ENCODE assay signal across 1 cellular context in the genomic region with DNA sequence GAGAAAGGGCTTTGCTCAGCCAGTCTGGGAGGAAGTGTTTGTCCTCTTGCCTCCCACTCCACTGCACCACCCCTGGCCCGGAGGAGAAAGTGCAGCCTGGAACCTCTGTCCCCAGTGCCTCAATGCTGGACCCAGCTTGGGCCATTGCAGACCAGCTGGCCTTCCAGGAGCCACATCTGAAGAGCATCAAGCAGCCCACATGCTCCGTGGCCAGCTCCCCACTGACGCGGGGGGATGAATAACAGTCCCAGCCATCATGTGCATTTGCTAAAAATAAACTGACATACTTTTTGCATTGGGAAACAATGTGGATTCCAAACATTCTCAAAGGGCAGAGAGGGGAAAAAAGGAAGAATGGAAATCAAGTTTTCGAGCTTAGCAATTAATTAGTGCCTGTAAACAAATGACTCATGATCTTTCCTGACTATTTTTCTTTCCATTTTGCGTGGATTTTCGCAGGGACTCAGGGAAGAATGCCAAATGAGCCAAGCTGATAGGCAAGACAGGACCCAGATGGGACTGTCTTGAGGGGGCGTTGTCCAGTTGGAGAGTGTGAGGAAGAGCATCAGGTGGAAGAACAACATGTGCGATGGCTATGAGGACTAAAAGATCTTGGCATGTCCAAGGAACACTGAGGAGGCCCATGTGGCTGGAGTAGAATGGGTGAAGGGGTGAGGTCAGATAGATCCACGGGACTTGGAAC.
TF ChIP-seq lines count a peak whose summit lies in the region.

No MANE protein-coding gene starts in this region.

TF ChIP-seq in H1, 55 proteins besides CTCF, POLR2A, EP300 and RAD21 (continued from another document):
- TF ChIP-seq, protein P1, sequence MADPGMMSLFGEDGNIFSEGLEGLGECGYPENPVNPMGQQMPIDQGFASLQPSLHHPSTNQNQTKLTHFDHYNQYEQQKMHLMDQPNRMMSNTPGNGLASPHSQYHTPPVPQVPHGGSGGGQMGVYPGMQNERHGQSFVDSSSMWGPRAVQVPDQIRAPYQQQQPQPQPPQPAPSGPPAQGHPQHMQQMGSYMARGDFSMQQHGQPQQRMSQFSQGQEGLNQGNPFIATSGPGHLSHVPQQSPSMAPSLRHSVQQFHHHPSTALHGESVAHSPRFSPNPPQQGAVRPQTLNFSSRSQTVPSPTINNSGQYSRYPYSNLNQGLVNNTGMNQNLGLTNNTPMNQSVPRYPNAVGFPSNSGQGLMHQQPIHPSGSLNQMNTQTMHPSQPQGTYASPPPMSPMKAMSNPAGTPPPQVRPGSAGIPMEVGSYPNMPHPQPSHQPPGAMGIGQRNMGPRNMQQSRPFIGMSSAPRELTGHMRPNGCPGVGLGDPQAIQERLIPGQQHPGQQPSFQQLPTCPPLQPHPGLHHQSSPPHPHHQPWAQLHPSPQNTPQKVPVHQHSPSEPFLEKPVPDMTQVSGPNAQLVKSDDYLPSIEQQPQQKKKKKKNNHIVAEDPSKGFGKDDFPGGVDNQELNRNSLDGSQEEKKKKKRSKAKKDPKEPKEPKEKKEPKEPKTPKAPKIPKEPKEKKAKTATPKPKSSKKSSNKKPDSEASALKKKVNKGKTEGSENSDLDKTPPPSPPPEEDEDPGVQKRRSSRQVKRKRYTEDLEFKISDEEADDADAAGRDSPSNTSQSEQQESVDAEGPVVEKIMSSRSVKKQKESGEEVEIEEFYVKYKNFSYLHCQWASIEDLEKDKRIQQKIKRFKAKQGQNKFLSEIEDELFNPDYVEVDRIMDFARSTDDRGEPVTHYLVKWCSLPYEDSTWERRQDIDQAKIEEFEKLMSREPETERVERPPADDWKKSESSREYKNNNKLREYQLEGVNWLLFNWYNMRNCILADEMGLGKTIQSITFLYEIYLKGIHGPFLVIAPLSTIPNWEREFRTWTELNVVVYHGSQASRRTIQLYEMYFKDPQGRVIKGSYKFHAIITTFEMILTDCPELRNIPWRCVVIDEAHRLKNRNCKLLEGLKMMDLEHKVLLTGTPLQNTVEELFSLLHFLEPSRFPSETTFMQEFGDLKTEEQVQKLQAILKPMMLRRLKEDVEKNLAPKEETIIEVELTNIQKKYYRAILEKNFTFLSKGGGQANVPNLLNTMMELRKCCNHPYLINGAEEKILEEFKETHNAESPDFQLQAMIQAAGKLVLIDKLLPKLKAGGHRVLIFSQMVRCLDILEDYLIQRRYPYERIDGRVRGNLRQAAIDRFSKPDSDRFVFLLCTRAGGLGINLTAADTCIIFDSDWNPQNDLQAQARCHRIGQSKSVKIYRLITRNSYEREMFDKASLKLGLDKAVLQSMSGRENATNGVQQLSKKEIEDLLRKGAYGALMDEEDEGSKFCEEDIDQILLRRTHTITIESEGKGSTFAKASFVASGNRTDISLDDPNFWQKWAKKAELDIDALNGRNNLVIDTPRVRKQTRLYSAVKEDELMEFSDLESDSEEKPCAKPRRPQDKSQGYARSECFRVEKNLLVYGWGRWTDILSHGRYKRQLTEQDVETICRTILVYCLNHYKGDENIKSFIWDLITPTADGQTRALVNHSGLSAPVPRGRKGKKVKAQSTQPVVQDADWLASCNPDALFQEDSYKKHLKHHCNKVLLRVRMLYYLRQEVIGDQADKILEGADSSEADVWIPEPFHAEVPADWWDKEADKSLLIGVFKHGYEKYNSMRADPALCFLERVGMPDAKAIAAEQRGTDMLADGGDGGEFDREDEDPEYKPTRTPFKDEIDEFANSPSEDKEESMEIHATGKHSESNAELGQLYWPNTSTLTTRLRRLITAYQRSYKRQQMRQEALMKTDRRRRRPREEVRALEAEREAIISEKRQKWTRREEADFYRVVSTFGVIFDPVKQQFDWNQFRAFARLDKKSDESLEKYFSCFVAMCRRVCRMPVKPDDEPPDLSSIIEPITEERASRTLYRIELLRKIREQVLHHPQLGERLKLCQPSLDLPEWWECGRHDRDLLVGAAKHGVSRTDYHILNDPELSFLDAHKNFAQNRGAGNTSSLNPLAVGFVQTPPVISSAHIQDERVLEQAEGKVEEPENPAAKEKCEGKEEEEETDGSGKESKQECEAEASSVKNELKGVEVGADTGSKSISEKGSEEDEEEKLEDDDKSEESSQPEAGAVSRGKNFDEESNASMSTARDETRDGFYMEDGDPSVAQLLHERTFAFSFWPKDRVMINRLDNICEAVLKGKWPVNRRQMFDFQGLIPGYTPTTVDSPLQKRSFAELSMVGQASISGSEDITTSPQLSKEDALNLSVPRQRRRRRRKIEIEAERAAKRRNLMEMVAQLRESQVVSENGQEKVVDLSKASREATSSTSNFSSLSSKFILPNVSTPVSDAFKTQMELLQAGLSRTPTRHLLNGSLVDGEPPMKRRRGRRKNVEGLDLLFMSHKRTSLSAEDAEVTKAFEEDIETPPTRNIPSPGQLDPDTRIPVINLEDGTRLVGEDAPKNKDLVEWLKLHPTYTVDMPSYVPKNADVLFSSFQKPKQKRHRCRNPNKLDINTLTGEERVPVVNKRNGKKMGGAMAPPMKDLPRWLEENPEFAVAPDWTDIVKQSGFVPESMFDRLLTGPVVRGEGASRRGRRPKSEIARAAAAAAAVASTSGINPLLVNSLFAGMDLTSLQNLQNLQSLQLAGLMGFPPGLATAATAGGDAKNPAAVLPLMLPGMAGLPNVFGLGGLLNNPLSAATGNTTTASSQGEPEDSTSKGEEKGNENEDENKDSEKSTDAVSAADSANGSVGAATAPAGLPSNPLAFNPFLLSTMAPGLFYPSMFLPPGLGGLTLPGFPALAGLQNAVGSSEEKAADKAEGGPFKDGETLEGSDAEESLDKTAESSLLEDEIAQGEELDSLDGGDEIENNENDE (IDR thresholded peaks at IDR 0.05; ENCODE audit: insufficient replicate concordance, low read length) = no peak
- TF ChIP-seq SP2 (IDR thresholded peaks at IDR 0.05; ENCODE audit: low read length) = no peak
- TF ChIP-seq EZH2 (IDR thresholded peaks at IDR 0.05; ENCODE audit: low read depth, low read length, severe bottlenecking) = no peak
- TF ChIP-seq SP1 (IDR thresholded peaks at IDR 0.05; ENCODE audit: low read depth, low read length) = no peak
- no peak for TF ChIP-seq BCL11A (IDR thresholded peaks at IDR 0.05; ENCODE audit: low read depth in 2 of 2, low read length in 2 of 2)
- TF ChIP-seq BACH1 (IDR thresholded peaks at IDR 0.05; ENCODE audit: low read length) = no peak
- no peak for TF ChIP-seq POU5F1 (IDR thresholded peaks at IDR 0.05; ENCODE audit: low read depth, low read length)
- no peak for TF ChIP-seq TCF12 (IDR thresholded peaks at IDR 0.05; ENCODE audit: low read depth, low read length)
- no peak for TF ChIP-seq SIX5 (IDR thresholded peaks at IDR 0.05; ENCODE audit: low read depth, low read length)
- no peak for TF ChIP-seq CTBP2 (IDR thresholded peaks at IDR 0.05; ENCODE audit: borderline replicate concordance, insufficient read depth, insufficient read length, low read length)
